In genomic region chr14:31197671-31198070, GRCh38 we compare ENCODE assay signal across 1 cellular context.
A peak's percentile ranks its signal among the peaks of the same experiment; 100 is the strongest.
TF ChIP-seq lines count a peak whose summit lies in the region.

No MANE protein-coding gene starts in this region.

TF ChIP-seq in K562, 482 proteins besides CTCF, POLR2A, EP300 and RAD21:
- TF ChIP-seq NR2C1 (IDR thresholded peaks at IDR 0.05) (peak; percentile 48), NR2C1 (tag; IDR thresholded peaks at IDR 0.05) (no peak), ZKSCAN3 (CRISPR knock-in tag; IDR thresholded peaks at IDR 0.05) (no peak), ESRRA (IDR thresholded peaks at IDR 0.05; ENCODE audit: borderline replicate concordance, low read depth) (peak; percentile 71), ID3 (CRISPR knock-in tag; IDR thresholded peaks at IDR 0.05) (no peak), ID3 (tag; IDR thresholded peaks at IDR 0.05) (peak; percentile 72)
